In the genomic region with DNA sequence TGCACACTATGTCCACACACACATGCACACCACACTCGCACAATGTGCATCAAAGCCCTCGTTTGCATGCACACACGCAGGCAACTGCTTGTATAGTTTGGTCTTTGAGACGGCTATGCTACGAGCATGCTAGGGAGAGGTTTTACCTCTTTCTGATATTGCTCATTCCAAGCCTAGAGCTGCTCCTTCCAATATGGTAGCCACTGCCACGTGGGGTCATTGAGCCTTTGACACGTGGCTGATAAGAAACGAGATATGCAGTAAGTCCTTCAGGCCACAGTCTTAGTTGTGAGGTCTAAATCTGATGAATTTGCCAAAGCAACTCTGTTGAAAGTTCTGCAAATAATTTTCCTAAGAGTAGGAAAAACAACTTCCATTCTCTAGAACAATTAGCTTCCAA, we compare ENCODE assay signal across 2 cellular contexts.
TF ChIP-seq lines count a peak whose summit lies in the region.

No MANE protein-coding gene starts in this region.

TF ChIP-seq in GM23338, 12 proteins besides CTCF, POLR2A, EP300 and RAD21 (continued from another document):
- TF ChIP-seq, protein P1, sequence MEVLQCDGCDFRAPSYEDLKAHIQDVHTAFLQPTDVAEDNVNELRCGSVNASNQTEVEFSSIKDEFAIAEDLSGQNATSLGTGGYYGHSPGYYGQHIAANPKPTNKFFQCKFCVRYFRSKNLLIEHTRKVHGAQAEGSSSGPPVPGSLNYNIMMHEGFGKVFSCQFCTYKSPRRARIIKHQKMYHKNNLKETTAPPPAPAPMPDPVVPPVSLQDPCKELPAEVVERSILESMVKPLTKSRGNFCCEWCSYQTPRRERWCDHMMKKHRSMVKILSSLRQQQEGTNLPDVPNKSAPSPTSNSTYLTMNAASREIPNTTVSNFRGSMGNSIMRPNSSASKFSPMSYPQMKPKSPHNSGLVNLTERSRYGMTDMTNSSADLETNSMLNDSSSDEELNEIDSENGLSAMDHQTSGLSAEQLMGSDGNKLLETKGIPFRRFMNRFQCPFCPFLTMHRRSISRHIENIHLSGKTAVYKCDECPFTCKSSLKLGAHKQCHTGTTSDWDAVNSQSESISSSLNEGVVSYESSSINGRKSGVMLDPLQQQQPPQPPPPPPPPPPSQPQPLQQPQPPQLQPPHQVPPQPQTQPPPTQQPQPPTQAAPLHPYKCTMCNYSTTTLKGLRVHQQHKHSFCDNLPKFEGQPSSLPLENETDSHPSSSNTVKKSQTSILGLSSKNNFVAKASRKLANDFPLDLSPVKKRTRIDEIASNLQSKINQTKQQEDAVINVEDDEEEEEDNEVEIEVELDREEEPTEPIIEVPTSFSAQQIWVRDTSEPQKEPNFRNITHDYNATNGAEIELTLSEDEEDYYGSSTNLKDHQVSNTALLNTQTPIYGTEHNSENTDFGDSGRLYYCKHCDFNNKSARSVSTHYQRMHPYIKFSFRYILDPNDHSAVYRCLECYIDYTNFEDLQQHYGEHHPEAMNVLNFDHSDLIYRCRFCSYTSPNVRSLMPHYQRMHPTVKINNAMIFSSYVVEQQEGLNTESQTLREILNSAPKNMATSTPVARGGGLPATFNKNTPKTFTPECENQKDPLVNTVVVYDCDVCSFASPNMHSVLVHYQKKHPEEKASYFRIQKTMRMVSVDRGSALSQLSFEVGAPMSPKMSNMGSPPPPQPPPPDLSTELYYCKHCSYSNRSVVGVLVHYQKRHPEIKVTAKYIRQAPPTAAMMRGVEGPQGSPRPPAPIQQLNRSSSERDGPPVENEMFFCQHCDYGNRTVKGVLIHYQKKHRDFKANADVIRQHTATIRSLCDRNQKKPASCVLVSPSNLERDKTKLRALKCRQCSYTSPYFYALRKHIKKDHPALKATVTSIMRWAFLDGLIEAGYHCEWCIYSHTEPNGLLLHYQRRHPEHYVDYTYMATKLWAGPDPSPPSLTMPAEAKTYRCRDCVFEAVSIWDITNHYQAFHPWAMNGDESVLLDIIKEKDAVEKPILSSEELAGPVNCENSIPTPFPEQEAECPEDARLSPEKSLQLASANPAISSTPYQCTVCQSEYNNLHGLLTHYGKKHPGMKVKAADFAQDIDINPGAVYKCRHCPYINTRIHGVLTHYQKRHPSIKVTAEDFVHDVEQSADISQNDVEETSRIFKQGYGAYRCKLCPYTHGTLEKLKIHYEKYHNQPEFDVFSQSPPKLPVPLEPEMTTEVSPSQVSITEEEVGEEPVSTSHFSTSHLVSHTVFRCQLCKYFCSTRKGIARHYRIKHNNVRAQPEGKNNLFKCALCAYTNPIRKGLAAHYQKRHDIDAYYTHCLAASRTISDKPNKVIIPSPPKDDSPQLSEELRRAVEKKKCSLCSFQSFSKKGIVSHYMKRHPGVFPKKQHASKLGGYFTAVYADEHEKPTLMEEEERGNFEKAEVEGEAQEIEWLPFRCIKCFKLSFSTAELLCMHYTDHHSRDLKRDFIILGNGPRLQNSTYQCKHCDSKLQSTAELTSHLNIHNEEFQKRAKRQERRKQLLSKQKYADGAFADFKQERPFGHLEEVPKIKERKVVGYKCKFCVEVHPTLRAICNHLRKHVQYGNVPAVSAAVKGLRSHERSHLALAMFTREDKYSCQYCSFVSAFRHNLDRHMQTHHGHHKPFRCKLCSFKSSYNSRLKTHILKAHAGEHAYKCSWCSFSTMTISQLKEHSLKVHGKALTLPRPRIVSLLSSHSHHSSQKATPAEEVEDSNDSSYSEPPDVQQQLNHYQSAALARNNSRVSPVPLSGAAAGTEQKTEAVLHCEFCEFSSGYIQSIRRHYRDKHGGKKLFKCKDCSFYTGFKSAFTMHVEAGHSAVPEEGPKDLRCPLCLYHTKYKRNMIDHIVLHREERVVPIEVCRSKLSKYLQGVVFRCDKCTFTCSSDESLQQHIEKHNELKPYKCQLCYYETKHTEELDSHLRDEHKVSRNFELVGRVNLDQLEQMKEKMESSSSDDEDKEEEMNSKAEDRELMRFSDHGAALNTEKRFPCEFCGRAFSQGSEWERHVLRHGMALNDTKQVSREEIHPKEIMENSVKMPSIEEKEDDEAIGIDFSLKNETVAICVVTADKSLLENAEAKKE (CRISPR knock-in tag; IDR thresholded peaks at IDR 0.05) = no peak
- no peak for TF ChIP-seq ZNF331 (CRISPR knock-in tag; IDR thresholded peaks at IDR 0.05; ENCODE audit: low read depth)

TF ChIP-seq in K562, 482 proteins besides CTCF, POLR2A, EP300 and RAD21 (continued from another document):
- TF ChIP-seq, protein P2, sequence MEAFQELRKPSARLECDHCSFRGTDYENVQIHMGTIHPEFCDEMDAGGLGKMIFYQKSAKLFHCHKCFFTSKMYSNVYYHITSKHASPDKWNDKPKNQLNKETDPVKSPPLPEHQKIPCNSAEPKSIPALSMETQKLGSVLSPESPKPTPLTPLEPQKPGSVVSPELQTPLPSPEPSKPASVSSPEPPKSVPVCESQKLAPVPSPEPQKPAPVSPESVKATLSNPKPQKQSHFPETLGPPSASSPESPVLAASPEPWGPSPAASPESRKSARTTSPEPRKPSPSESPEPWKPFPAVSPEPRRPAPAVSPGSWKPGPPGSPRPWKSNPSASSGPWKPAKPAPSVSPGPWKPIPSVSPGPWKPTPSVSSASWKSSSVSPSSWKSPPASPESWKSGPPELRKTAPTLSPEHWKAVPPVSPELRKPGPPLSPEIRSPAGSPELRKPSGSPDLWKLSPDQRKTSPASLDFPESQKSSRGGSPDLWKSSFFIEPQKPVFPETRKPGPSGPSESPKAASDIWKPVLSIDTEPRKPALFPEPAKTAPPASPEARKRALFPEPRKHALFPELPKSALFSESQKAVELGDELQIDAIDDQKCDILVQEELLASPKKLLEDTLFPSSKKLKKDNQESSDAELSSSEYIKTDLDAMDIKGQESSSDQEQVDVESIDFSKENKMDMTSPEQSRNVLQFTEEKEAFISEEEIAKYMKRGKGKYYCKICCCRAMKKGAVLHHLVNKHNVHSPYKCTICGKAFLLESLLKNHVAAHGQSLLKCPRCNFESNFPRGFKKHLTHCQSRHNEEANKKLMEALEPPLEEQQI (IDR thresholded peaks at IDR 0.05) = no peak
